Comparison of ENCODE assay signal across 9 cellular contexts in genomic region chr16:3822366-3823045, GRCh38. TPM values are rescaled to one million over a fixed set of nuclear protein-coding genes. Genes with fewer than 3 reads are reported as not detected.
A peak's percentile ranks its signal among the peaks of the same experiment; 100 is the strongest.
DNase-seq lines count a peak whose midpoint lies in the region; ATAC-seq and TF ChIP-seq lines count a peak whose summit lies in the region.
"Had no signal": no experiment of that assay in that cellular context is flagged by ENCODE, and none has a peak within 500 bp of the region (broad histone marks: within the 10 kb centered on the region; RNA-seq: fewer than 3 reads in every experiment).

No MANE protein-coding gene starts in this region.

- H3K36me3 Mint-ChIP-seq in endothelial cell (ENCODE audit: low read depth, unreplicated experiment) (peaks cover 4% of the 10 kb centered on the region), neural crest cell (ENCODE audit: low read depth) (no peaks in the 10 kb centered on the region)

- H3K9me3 Mint-ChIP-seq in endothelial cell (ENCODE audit: unreplicated experiment) (no peaks in the 10 kb centered on the region), neural crest cell (no peaks in the 10 kb centered on the region)

- ATAC-seq in HG03520 (IDR thresholded peaks at IDR 0.05; ENCODE audit: unreplicated experiment): no peak
- ATAC-seq: mucosa of descending colon had no signal

- H3K4me3 Mint-ChIP-seq in endothelial cell (ENCODE audit: unreplicated experiment) (no peak overlapping the region), neural crest cell (no peak overlapping the region)

- no peak for TF ChIP-seq CTCF in endothelial cell (IDR thresholded peaks at IDR 0.05; ENCODE audit: unreplicated experiment)
- TF ChIP-seq CTCF in neural crest cell (conservative IDR thresholded peaks at IDR 0.05): no peak

- DNase-seq in DMS153 (lab: John Stamatoyannopoulos, UW) (peak; percentile 5), NCI-H226 (peak; percentile 65), endothelial cell (ENCODE audit: low spot score) (no peak), neural crest cell (ENCODE audit: low read depth, low spot score) (no peak), LoVo (ENCODE audit: low spot score) (no peak), NCI-H526 (lab: John Stamatoyannopoulos, UW) (no peak), substantia nigra (lab: John Stamatoyannopoulos, UW) (no peak)
- DNase-seq: mucosa of descending colon had no signal

- H3K27ac Mint-ChIP-seq in endothelial cell (ENCODE audit: unreplicated experiment) (peak overlapping the region; percentile 67), neural crest cell (ENCODE audit: unreplicated experiment) (peak overlapping the region; percentile 0)

- H3K4me1 Mint-ChIP-seq in endothelial cell (ENCODE audit: unreplicated experiment) (peaks cover 39% of the 10 kb centered on the region), neural crest cell (peaks cover 42% of the 10 kb centered on the region)

- no peak overlapping the region for H3K27ac ChIP-seq in substantia nigra (ENCODE audit: low read depth, low read length, poor library complexity, severe bottlenecking)

- H3K27me3 Mint-ChIP-seq in endothelial cell (ENCODE audit: unreplicated experiment) (peaks cover 4% of the 10 kb centered on the region), neural crest cell (ENCODE audit: low read depth) (no peaks in the 10 kb centered on the region)

RNA-seq across cellular contexts. Expression of gene CREBBP, which starts 58.0 kb away (rescaled TPM):
- 66.3 TPM for total RNA-seq in endothelial cell (ENCODE audit: unreplicated experiment)
- 84.7 and 97.6 TPM in 2 replicates for total RNA-seq in neural crest cell

Comparison
In these comparisons a context has a peak if more than half of its experiments do, and no peak if none do; other contexts are left out.
1. DNase-seq: peak in DMS153 (single experiment) and NCI-H226 (single experiment); none in endothelial cell (single experiment), neural crest cell (single experiment), LoVo (single experiment), NCI-H526 (0 of 2) and substantia nigra (0 of 49).